34 cellular contexts compared by ENCODE assay signal in genomic region chr1:51527144-51527543, GRCh38.
"Had no signal": no experiment of that assay in that cellular context is flagged by ENCODE, and none has a peak within 500 bp of the region (broad histone marks: within the 10 kb centered on the region; RNA-seq: fewer than 3 reads in every experiment).

No MANE protein-coding gene starts in this region.

- H3K9me3 ChIP-seq: MG63 had no signal

- DNase-seq: Karpas-422, Kasumi-1, MG63, MM.1S, MV-4-11, NCI-H1048, NCI-H1092, NCI-H1092 treated with DMSO at 0.1 percent for 48 hours, NCI-H1105, NCI-H1105 treated with DMSO at 0.1 percent for 48 hours, NCI-H1417, NCI-H1417 treated with DMSO at 0.1 percent for 48 hours, NCI-H1436, NCI-H1436 treated with DMSO at 0.1 percent for 48 hours, NCI-H146, NCI-H1694, NCI-H1694 treated with DMSO at 0.1 percent for 48 hours, NCI-H187, NCI-H187 treated with DMSO at 0.1 percent for 48 hours, NCI-H1930, NCI-H2029, NCI-H2029 treated with DMSO at 0.1 percent for 48 hours, NCI-H2081, NCI-H2081 treated with DMSO at 0.1 percent for 48 hours, NCI-H2107, NCI-H2171, NCI-H2171 treated with DMSO at 0.1 percent for 48 hours, NCI-H2227 treated with DMSO at 0.1 percent for 48 hours, NCI-H226, NCI-H345, NCI-H446, NCI-H446 treated with DMSO at 0.1 percent for 48 hours, NCI-H510A, NCI-H510A treated with DMSO at 0.1 percent for 48 hours had no signal

- H3K36me3 ChIP-seq: MG63 had no signal

- H3K4me3 ChIP-seq: MG63 had no signal

- H3K27me3 ChIP-seq: MG63 had no signal
